ENCODE assay signal across 13 cellular contexts in genomic region chr17:31538080-31538762, GRCh38.
DNase-seq lines count a peak whose midpoint lies in the region; ATAC-seq and TF ChIP-seq lines count a peak whose summit lies in the region.
"Had no signal": no experiment of that assay in that cellular context is flagged by ENCODE, and none has a peak within 500 bp of the region (broad histone marks: within the 10 kb centered on the region; RNA-seq: fewer than 3 reads in every experiment).

No MANE protein-coding gene starts in this region.

- intact Hi-C loops in heart right ventricle (cut with DNase I), result no loop called here
- intact Hi-C loops in PC-9 (cut with micrococcal nuclease; ENCODE audit: unreplicated experiment), result no loop called here

- H3F3A ChIP-seq in DOHH2 (ENCODE audit: control insufficient read depth, insufficient read depth) (peaks cover 19% of the 10 kb centered on the region), PC-9 (ENCODE audit: insufficient read depth, low read depth) (0 out of 2 replicates have a peak, but pooled peaks cover 3% of the 10 kb centered on the region)

- peaks cover 8% of the 10 kb centered on the region for H3K9me3 Mint-ChIP-seq in glutamatergic neuron (ENCODE audit: unreplicated experiment)
- H3K9me3 Mint-ChIP-seq in endothelial cell (ENCODE audit: unreplicated experiment), result no peaks in the 10 kb centered on the region
- H3K9me3 Mint-ChIP-seq: CD4-positive, alpha-beta memory T cell; naive thymus-derived CD8-positive, alpha-beta T cell had no signal

- 94% methylated on average over 7 of the region's 7 CpGs for WGBS in heart right ventricle, 2 donors

- H3K9me3 ChIP-seq in DOHH2 (ENCODE audit: control insufficient read depth, insufficient read depth, low read length) (no peaks in the 10 kb centered on the region), heart right ventricle (no peaks in the 10 kb centered on the region), PC-9 (ENCODE audit: insufficient read depth, low read depth) (no peaks in the 10 kb centered on the region)
- H3K9me3 ChIP-seq: uterus had no signal

- H3K79me2 ChIP-seq in DOHH2 (ENCODE audit: control insufficient read depth, low read length), result no peaks in the 10 kb centered on the region
- no peaks in the 10 kb centered on the region for H3K79me2 ChIP-seq in PC-9 (ENCODE audit: low read depth)

- H3K4me3 Mint-ChIP-seq in glutamatergic neuron (ENCODE audit: unreplicated experiment) (no peak overlapping the region), endothelial cell (ENCODE audit: unreplicated experiment) (no peak overlapping the region)
- H3K4me3 Mint-ChIP-seq: CD4-positive, alpha-beta memory T cell; naive thymus-derived CD8-positive, alpha-beta T cell had no signal

- POLR2A ChIA-PET in PC-9 (lab: Charles Lee; ENCODE audit: unreplicated experiment), result no interaction called here

- H3K9me2 ChIP-seq in DOHH2 (replicated peaks; ENCODE audit: control insufficient read depth, low read length), result no peaks in the 10 kb centered on the region
- no peaks in the 10 kb centered on the region for H3K9me2 ChIP-seq in PC-9 (ENCODE audit: insufficient read depth)

- H3K4me3 ChIP-seq in DOHH2 (ENCODE audit: low read length) (peak overlapping the region; percentile 56), heart right ventricle (no peak overlapping the region), PC-9 (no peak overlapping the region)
- H3K4me3 ChIP-seq: K562, uterus had no signal

- H3K27me3 ChIP-seq in DOHH2 (ENCODE audit: control insufficient read depth, low read length) (no peaks in the 10 kb centered on the region), heart right ventricle (no peaks in the 10 kb centered on the region), PC-9 (ENCODE audit: insufficient read depth, low read depth) (no peaks in the 10 kb centered on the region)
- H3K27me3 ChIP-seq: uterus had no signal

- no peaks in the 10 kb centered on the region for H4K20me1 ChIP-seq in DOHH2 (ENCODE audit: control insufficient read depth, insufficient read depth, low read depth, low read length)
- no peaks in the 10 kb centered on the region for H4K20me1 ChIP-seq in PC-9 (ENCODE audit: insufficient read depth)

- TF ChIP-seq CTCF in DOHH2 (IDR thresholded peaks at IDR 0.05; ENCODE audit: low read depth, low read length, poor library complexity, severe bottlenecking), result no peak
- TF ChIP-seq CTCF in glutamatergic neuron (IDR thresholded peaks at IDR 0.05; ENCODE audit: partially characterized antibody, unreplicated experiment), result no peak
- no peak for TF ChIP-seq CTCF in endothelial cell (IDR thresholded peaks at IDR 0.05; ENCODE audit: unreplicated experiment)
- TF ChIP-seq CTCF in heart right ventricle (IDR thresholded peaks at IDR 0.05), result no peak
- no peak for TF ChIP-seq CTCF in PC-9 (conservative IDR thresholded peaks at IDR 0.05)

- H3K27me3 Mint-ChIP-seq in glutamatergic neuron (ENCODE audit: unreplicated experiment) (peaks cover 18% of the 10 kb centered on the region), endothelial cell (ENCODE audit: unreplicated experiment) (peaks cover 4% of the 10 kb centered on the region)
- H3K27me3 Mint-ChIP-seq: CD4-positive, alpha-beta memory T cell; naive thymus-derived CD8-positive, alpha-beta T cell had no signal

- DNase-seq in glutamatergic neuron (no peak), endothelial cell (ENCODE audit: low spot score) (no peak), heart right ventricle (no peak), PC-9 (no peak)
- DNase-seq: CD4-positive, alpha-beta memory T cell; naive thymus-derived CD8-positive, alpha-beta T cell; stimulated activated CD4-positive, alpha-beta T cell treated with anti-CD3 and anti-CD28 coated beads, Interleukin-4, amount 100 ng/mL, for 1 hour had no signal

- H3K4me1 ChIP-seq in DOHH2 (ENCODE audit: control insufficient read depth, low read length), result peaks cover 90% of the 10 kb centered on the region
- H3K4me1 ChIP-seq in heart right ventricle, result peaks cover 0 to 10% (median 0%) of the 10 kb centered on the region in 9 donors
- H3K4me1 ChIP-seq in PC-9 (replicated peaks; ENCODE audit: insufficient read depth), result no peaks in the 10 kb centered on the region
- H3K4me1 ChIP-seq: uterus had no signal

- H3K36me3 ChIP-seq in DOHH2 (ENCODE audit: control insufficient read depth, low read length) (no peaks in the 10 kb centered on the region; the same call in 1 of the 2 replicates), heart right ventricle (no peaks in the 10 kb centered on the region), PC-9 (ENCODE audit: low read depth) (no peaks in the 10 kb centered on the region)
- H3K36me3 ChIP-seq: uterus had no signal

- H3K27ac ChIP-seq in DOHH2 (ENCODE audit: low read depth, low read length) (peak overlapping the region; percentile 79), heart right ventricle (no peak overlapping the region), PC-9 (no peak overlapping the region)
- H3K27ac ChIP-seq: uterus had no signal

- H3K36me3 Mint-ChIP-seq in glutamatergic neuron (ENCODE audit: unreplicated experiment), result peaks cover 7% of the 10 kb centered on the region
- no peaks in the 10 kb centered on the region for H3K36me3 Mint-ChIP-seq in endothelial cell (ENCODE audit: low read depth, unreplicated experiment)

- H3K27ac Mint-ChIP-seq in glutamatergic neuron (ENCODE audit: unreplicated experiment), result no peak overlapping the region
- no peak overlapping the region for H3K27ac Mint-ChIP-seq in endothelial cell (ENCODE audit: unreplicated experiment)
- H3K27ac Mint-ChIP-seq: CD4-positive, alpha-beta memory T cell had no signal

- H3K4me1 Mint-ChIP-seq in glutamatergic neuron (ENCODE audit: low read depth, unreplicated experiment) (peaks cover 11% of the 10 kb centered on the region), endothelial cell (ENCODE audit: unreplicated experiment) (peaks cover 2% of the 10 kb centered on the region)

- peak; percentile 21 for ATAC-seq in GM19468 (IDR thresholded peaks at IDR 0.05; ENCODE audit: extremely low read depth, unreplicated experiment)
- peak; percentile 59 for ATAC-seq in HG03175 (IDR thresholded peaks at IDR 0.05; ENCODE audit: unreplicated experiment)
- ATAC-seq in esophagus mucosa, result peak; percentile 46
- no peak for ATAC-seq in heart right ventricle
- ATAC-seq: K562 had no signal

- no TSS peak for BruUV-seq in PC-9 (replicated peaks; lab: Mats Ljungman, UMichigan)

- no peak overlapping the region for H2AFZ ChIP-seq in PC-9

- H3K4me2 ChIP-seq in DOHH2 (ENCODE audit: low read length), result peak overlapping the region; percentile 71
- H3K4me2 ChIP-seq in PC-9, result no peak overlapping the region

- CTCF ChIA-PET in PC-9 (lab: Charles Lee), result no interaction called here

Comparison
In these comparisons a context has a peak if more than half of its experiments do, and no peak if none do; other contexts are left out.
1. ATAC-seq: peak in GM19468 (single experiment), HG03175 (single experiment) and esophagus mucosa (single experiment); none in heart right ventricle (0 of 8).